8 cellular contexts compared by ENCODE assay signal in the genomic region with DNA sequence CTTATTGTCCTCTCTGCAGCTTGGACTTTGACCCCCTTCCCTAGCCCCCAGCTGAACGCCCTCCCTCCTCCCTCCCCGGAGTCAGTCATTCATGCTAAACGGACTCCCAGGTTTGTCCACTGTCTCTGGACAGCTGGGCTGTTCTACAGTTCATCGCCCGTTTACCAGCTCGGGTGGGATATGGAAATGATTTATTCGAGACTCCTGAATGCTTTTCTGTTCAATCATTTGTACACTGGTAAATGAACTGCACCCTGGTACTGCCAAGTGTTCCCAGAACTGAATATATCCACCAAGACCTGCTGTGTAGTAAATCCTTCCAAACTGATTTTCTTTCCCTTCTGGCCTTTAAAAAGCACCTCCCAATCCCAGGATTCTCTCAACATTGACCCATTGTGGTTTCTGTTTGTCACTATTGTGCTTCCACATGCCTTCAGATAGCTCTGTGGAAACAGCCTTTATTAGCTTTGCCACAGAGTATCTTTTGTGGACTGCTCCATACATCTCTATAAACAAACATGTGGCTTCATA. TPM values are rescaled to one million over a fixed set of nuclear protein-coding genes. Genes with fewer than 3 reads are reported as not detected.
A peak's percentile ranks its signal among the peaks of the same experiment; 100 is the strongest.
DNase-seq lines count a peak whose midpoint lies in the region; ATAC-seq and TF ChIP-seq lines count a peak whose summit lies in the region.

No MANE protein-coding gene starts in this region.

- H3K9me3 Mint-ChIP-seq in CD14-positive monocyte, result peaks cover 0 to 5% (median 0%) of the 10 kb centered on the region in 7 donors

- no peak for ATAC-seq in GM21717 (IDR thresholded peaks at IDR 0.05; ENCODE audit: unreplicated experiment)

- H3K4me3 Mint-ChIP-seq in CD14-positive monocyte, result peak overlapping the region; percentile 64 to 76

- H3K27me3 Mint-ChIP-seq in CD14-positive monocyte (ENCODE audit: low read depth in 3 of 3), result peaks cover 20 to 42% (median 26%) of the 10 kb centered on the region in 3 donors

- DNase-seq in CD14-positive monocyte (ENCODE audit: low spot score), result no peak
- no peak for DNase-seq in MG63
- DNase-seq in midbrain (lab: John Stamatoyannopoulos, UW), result peak; percentile 71
- no peak for DNase-seq in ACHN
- DNase-seq in NCI-H748 (lab: John Stamatoyannopoulos, UW; ENCODE audit: unreplicated experiment), result no peak
- DNase-seq in activated CD4-positive, alpha-beta T cell treated with anti-CD3 and anti-CD28 coated beads, Interleukin-2, amount 50 U/mL, for 4 hours, result no peak

- no peaks in the 10 kb centered on the region for H3K27me3 ChIP-seq in MG63

- in situ Hi-C loops in ACHN (cut with HindIII; ENCODE audit: low pct_ligation_motif_present, low pct_unique_long_range_greater_than_20kb, low sequenced_read_pairs), result no loop called here

- H3K4me3 ChIP-seq in MG63, result peak overlapping the region; percentile 69

- H3K27ac ChIP-seq in cingulate gyrus (ENCODE audit: low read depth, low read length), result peak overlapping the region; percentile 96

- H3K36me3 ChIP-seq in MG63, result no peaks in the 10 kb centered on the region

- peaks cover 15% of the 10 kb centered on the region for H3K4me1 Mint-ChIP-seq in CD14-positive monocyte

- H3K27ac Mint-ChIP-seq in CD14-positive monocyte, result peak overlapping the region in 1 of 7 donors; percentile 25

- intact Hi-C loops in CD14-positive monocyte (cut with micrococcal nuclease), result no loop called here

- TF ChIP-seq CTCF in CD14-positive monocyte (IDR thresholded peaks at IDR 0.05), result no peak

- H3K36me3 Mint-ChIP-seq in CD14-positive monocyte, result peaks cover 0 to 2% of the 10 kb centered on the region in 2 donors

- H3K9me3 ChIP-seq in MG63, result no peaks in the 10 kb centered on the region; the same call in 1 of the 2 replicates

RNA-seq across cellular contexts. Expression of a gene that starts 0.8 kb away (rescaled TPM):
- under 1 TPM in 1 of 2 donors, not detected in 1; 0.03 TPM for polyA plus RNA-seq in CD14-positive monocyte
- total RNA-seq in MG63 (2014; rRNA removed; shearing (Covaris generic); ENCODE audit: low replicate concordance), result 11.1 and 11.8 TPM in 2 replicates
